In genomic region chr14:20002319-20002718, GRCh38 we compare ENCODE assay signal across 1 cellular context.
TF ChIP-seq lines count a peak whose summit lies in the region.

No MANE protein-coding gene starts in this region.

TF ChIP-seq in K562, 482 proteins besides CTCF, POLR2A, EP300 and RAD21:
- no peak for TF ChIP-seq ZNF583 (CRISPR knock-in tag; IDR thresholded peaks at IDR 0.05)
- TF ChIP-seq CEBPB (tag; IDR thresholded peaks at IDR 0.05): peak; percentile 58
